ENCODE assay signal across 1 cellular context in genomic region chr3:156373654-156374053, GRCh38.
TF ChIP-seq lines count a peak whose summit lies in the region.

No MANE protein-coding gene starts in this region.

TF ChIP-seq in GM23338, 12 proteins besides CTCF, POLR2A, EP300 and RAD21 (continued from another document):
- TF ChIP-seq ZNF462 (CRISPR knock-in tag; IDR thresholded peaks at IDR 0.05) = no peak
- no peak for TF ChIP-seq ZNF331 (CRISPR knock-in tag; IDR thresholded peaks at IDR 0.05; ENCODE audit: low read depth)
- TF ChIP-seq CREB1 (CRISPR knock-in tag; IDR thresholded peaks at IDR 0.05; ENCODE audit: low read depth) = no peak
- TF ChIP-seq ETS1 (IDR thresholded peaks at IDR 0.05) = no peak
- TF ChIP-seq EZH2 (IDR thresholded peaks at IDR 0.05; ENCODE audit: low read depth, unreplicated experiment) = no peak
- no peak for TF ChIP-seq JUNB (IDR thresholded peaks at IDR 0.05; ENCODE audit: unreplicated experiment)
- no peak for TF ChIP-seq ZNF114 (CRISPR knock-in tag; IDR thresholded peaks at IDR 0.05)
- no peak for TF ChIP-seq NANOG (IDR thresholded peaks at IDR 0.05; ENCODE audit: borderline replicate concordance)
